12 cellular contexts compared by ENCODE assay signal in the genomic region with DNA sequence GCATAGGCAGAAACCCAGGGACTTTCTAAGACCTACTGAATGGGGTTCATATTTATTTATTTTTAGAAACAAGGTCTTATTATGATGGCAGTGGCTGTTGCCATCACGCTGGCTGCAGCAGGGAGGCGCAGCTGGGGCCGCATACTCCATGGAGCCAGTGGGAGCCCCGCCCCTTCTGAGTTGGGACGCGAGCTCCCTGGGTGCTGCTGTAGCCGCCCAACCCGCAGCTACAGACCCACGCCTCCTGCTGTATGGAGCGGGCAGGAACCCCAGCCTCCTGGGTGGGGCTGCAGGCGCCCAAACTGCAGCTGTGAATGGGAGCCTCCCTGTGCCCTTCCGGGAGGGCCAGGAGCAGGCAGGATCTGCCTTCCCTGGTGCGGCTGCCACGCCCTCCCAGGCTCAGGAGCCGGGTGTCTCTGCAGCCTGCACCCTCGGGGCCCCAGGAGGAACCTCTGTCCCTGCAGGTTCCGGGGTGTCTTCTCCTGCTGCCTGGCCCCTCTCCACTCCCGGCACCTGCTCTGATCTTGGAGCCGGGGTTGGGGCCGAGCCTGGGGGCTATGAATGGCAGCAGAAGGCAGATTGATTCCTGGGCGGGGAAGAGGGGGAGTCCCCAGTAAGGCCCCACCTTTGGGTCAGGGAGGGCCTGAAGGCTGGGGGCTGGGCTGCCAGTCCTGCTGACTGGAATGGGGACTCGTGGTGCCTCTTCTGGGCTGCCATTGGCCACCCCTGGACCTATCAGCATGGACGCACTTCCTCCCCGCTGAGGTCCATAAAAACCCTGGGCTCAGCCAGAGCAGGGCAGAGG.
DNase-seq lines count a peak whose midpoint lies in the region; ATAC-seq and TF ChIP-seq lines count a peak whose summit lies in the region.
"Had no signal": no experiment of that assay in that cellular context is flagged by ENCODE, and none has a peak within 500 bp of the region (broad histone marks: within the 10 kb centered on the region; RNA-seq: fewer than 3 reads in every experiment).

No MANE protein-coding gene starts in this region.

- H3K36me3 ChIP-seq in breast epithelium (no peaks in the 10 kb centered on the region), mucosa of descending colon (ENCODE audit: low read depth) (no peaks in the 10 kb centered on the region)

- TF ChIP-seq CTCF in LNCaP clone FGC (IDR thresholded peaks at IDR 0.05; ENCODE audit: control insufficient read depth, extremely low read depth, insufficient read depth) (peak; percentile 35), breast epithelium (IDR thresholded peaks at IDR 0.05) (peak in 1 of 3 donors; percentile 7), mucosa of descending colon (IDR thresholded peaks at IDR 0.05) (peak; percentile 34)

- H3K4me1 ChIP-seq in breast epithelium (no peaks in the 10 kb centered on the region), mucosa of descending colon (ENCODE audit: low read depth) (peaks cover 11% of the 10 kb centered on the region)

- no peak overlapping the region for H3K27ac ChIP-seq in breast epithelium
- H3K27ac ChIP-seq: VCaP had no signal

- no peaks in the 10 kb centered on the region for H3K27me3 ChIP-seq in breast epithelium

- intact Hi-C loops in breast epithelium (cut with DNase I; ENCODE audit: low total_unique reads): loop anchor here (5.0 kb wide), 1 partner anchor 1205 kb away; no protein-coding TSS in a partner anchor
- intact Hi-C loops in mucosa of descending colon (cut with DNase I, micrococcal nuclease): no loop called here

- no peak for TF ChIP-seq POLR2A in breast epithelium (IDR thresholded peaks at IDR 0.05)

- peak; percentile 98 for ATAC-seq in mucosa of descending colon
- ATAC-seq in HG02885 (IDR thresholded peaks at IDR 0.05; ENCODE audit: poor library complexity, unreplicated experiment): no peak
- ATAC-seq: sciatic nerve had no signal

- peak; percentile 47 for DNase-seq in Daoy (ENCODE audit: low read depth)
- DNase-seq in LNCaP clone FGC (ENCODE audit: low read depth): no peak
- DNase-seq in breast epithelium (ENCODE audit: low spot score in 2 of 2): peak in 1 of 2 donors; percentile 57
- peak; percentile 82 to 87 (median 85) for DNase-seq in mucosa of descending colon
- no peak for DNase-seq in NCI-H82 treated with DMSO at 0.1 percent for 48 hours (lab: John Stamatoyannopoulos, UW; ENCODE audit: unreplicated experiment)
- DNase-seq in stimulated activated CD4-positive, alpha-beta T cell treated with anti-CD3 and anti-CD28 coated beads, Interleukin-1b, Interleukin-23, amount 100 ng/mL, for 48 hours: no peak
- DNase-seq in activated gamma-delta T cell (lab: John Stamatoyannopoulos, UW): no peak
- DNase-seq: CD4-positive, CD25-positive, alpha-beta regulatory T cell; NCI-H2171 treated with DMSO at 0.1 percent for 48 hours had no signal

- H3K9me3 ChIP-seq in breast epithelium: no peaks in the 10 kb centered on the region
- H3K9me3 ChIP-seq in mucosa of descending colon: no peaks in the 10 kb centered on the region

- no peak overlapping the region for H3K4me3 ChIP-seq in LNCaP clone FGC (ENCODE audit: low read depth, low read length)
- H3K4me3 ChIP-seq in breast epithelium: peak overlapping the region in 2 of 3 donors; percentile 26 to 53
- H3K4me3 ChIP-seq in mucosa of descending colon: no peak overlapping the region

Comparison
In these comparisons a context has a peak if more than half of its experiments do, and no peak if none do; other contexts are left out.
1. DNase-seq: peak in Daoy (single experiment) and mucosa of descending colon (3 of 3); none in LNCaP clone FGC (single experiment), NCI-H82 treated with DMSO at 0.1 percent for 48 hours (single experiment), stimulated activated CD4-positive, alpha-beta T cell treated with anti-CD3 and anti-CD28 coated beads, Interleukin-1b, Interleukin-23, amount 100 ng/mL, for 48 hours (single experiment) and activated gamma-delta T cell (single experiment).
2. H3K4me3 ChIP-seq: peak in breast epithelium (2 of 3); none in LNCaP clone FGC (single experiment) and mucosa of descending colon (single experiment).